9 cellular contexts compared by ENCODE assay signal in genomic region chr3:86969500-86970189, GRCh38.
A peak's percentile ranks its signal among the peaks of the same experiment; 100 is the strongest.
DNase-seq lines count a peak whose midpoint lies in the region; ATAC-seq and TF ChIP-seq lines count a peak whose summit lies in the region.
"Had no signal": no experiment of that assay in that cellular context is flagged by ENCODE, and none has a peak within 500 bp of the region (broad histone marks: within the 10 kb centered on the region; RNA-seq: fewer than 3 reads in every experiment).

No MANE protein-coding gene starts in this region.

- H3K4me3 ChIP-seq in astrocyte of the spinal cord (ENCODE audit: low read depth, low read length): no peak overlapping the region
- H3K4me3 ChIP-seq: skin epidermis had no signal

- in situ Hi-C loops in astrocyte of the spinal cord (cut with HindIII; ENCODE audit: low sequenced_read_pairs): no loop called here

- peak; percentile 47 for ATAC-seq in GM19468 (IDR thresholded peaks at IDR 0.05; ENCODE audit: extremely low read depth, unreplicated experiment)

- DNase-seq in DMS 273 (lab: John Stamatoyannopoulos, UW; ENCODE audit: unreplicated experiment) (peak; percentile 43), DMS 273 treated with DMSO at 0.1 percent for 48 hours (lab: John Stamatoyannopoulos, UW) (no peak), astrocyte of the spinal cord (ENCODE audit: low read depth, low spot score) (peak; percentile 48), midbrain (lab: John Stamatoyannopoulos, UW) (peak; percentile 23), NCI-H2029 (lab: John Stamatoyannopoulos, UW) (no peak)
- DNase-seq in activated effector memory CD4-positive, alpha-beta T cell treated with Interleukin-2 at 50 U/mL for 16 hours: no peak

- TF ChIP-seq CTCF in LNCAP (IDR thresholded peaks at IDR 0.05): peak; percentile 66
- peak; percentile 75 for TF ChIP-seq CTCF in astrocyte of the spinal cord (IDR thresholded peaks at IDR 0.05; ENCODE audit: low read depth, low read length)

Comparison
In these comparisons a context has a peak if more than half of its experiments do, and no peak if none do; other contexts are left out.
1. DNase-seq: peak in DMS 273 (single experiment), astrocyte of the spinal cord (single experiment) and midbrain (single experiment); none in DMS 273 treated with DMSO at 0.1 percent for 48 hours (single experiment), activated effector memory CD4-positive, alpha-beta T cell treated with Interleukin-2 at 50 U/mL for 16 hours (single experiment) and NCI-H2029 (single experiment).